Comparison of ENCODE assay signal across 11 cellular contexts in genomic region chr5:135242021-135242480, GRCh38.
DNase-seq lines count a peak whose midpoint lies in the region; ATAC-seq and TF ChIP-seq lines count a peak whose summit lies in the region.
"Had no signal": no experiment of that assay in that cellular context is flagged by ENCODE, and none has a peak within 500 bp of the region (broad histone marks: within the 10 kb centered on the region; RNA-seq: fewer than 3 reads in every experiment).

No MANE protein-coding gene starts in this region.

- no peaks in the 10 kb centered on the region for H3K9me3 Mint-ChIP-seq in nephron
- H3K9me3 Mint-ChIP-seq in effector memory CD8-positive, alpha-beta T cell: no peaks in the 10 kb centered on the region
- no peaks in the 10 kb centered on the region for H3K9me3 Mint-ChIP-seq in activated T-helper 17 cell treated with anti-CD3 and anti-CD28 coated beads, Interleukin-2, amount 50 U/mL, for 72 hours
- H3K9me3 Mint-ChIP-seq: activated CD8-positive, alpha-beta T cell treated with anti-CD3 and anti-CD28 coated beads for 36 hours; CD8-positive, alpha-beta T cell; memory B cell had no signal

- peak overlapping the region in 1 of 3 experiments; percentile 48 for H3K4me3 Mint-ChIP-seq in nephron
- H3K4me3 Mint-ChIP-seq in effector memory CD8-positive, alpha-beta T cell: no peak overlapping the region
- no peak overlapping the region for H3K4me3 Mint-ChIP-seq in activated T-helper 17 cell treated with anti-CD3 and anti-CD28 coated beads, Interleukin-2, amount 50 U/mL, for 72 hours
- H3K4me3 Mint-ChIP-seq: activated CD8-positive, alpha-beta T cell treated with anti-CD3 and anti-CD28 coated beads for 36 hours; CD8-positive, alpha-beta T cell; memory B cell had no signal

- no peak for ATAC-seq in GM18861 (IDR thresholded peaks at IDR 0.05; ENCODE audit: unreplicated experiment)
- ATAC-seq in effector memory CD8-positive, alpha-beta T cell (replicated peaks): no peak
- ATAC-seq in activated T-helper 17 cell treated with anti-CD3 and anti-CD28 coated beads, Interleukin-2, amount 50 U/mL, for 72 hours (replicated peaks): no peak
- ATAC-seq: activated CD8-positive, alpha-beta T cell treated with anti-CD3 and anti-CD28 coated beads for 36 hours; CD8-positive, alpha-beta T cell had no signal

- peaks cover 18% of the 10 kb centered on the region for H3K27me3 Mint-ChIP-seq in nephron (ENCODE audit: low read depth)
- peaks cover 19 to 53% of the 10 kb centered on the region in 2 donors for H3K27me3 Mint-ChIP-seq in effector memory CD8-positive, alpha-beta T cell
- no peaks in the 10 kb centered on the region for H3K27me3 Mint-ChIP-seq in activated T-helper 17 cell treated with anti-CD3 and anti-CD28 coated beads, Interleukin-2, amount 50 U/mL, for 72 hours
- H3K27me3 Mint-ChIP-seq: activated CD8-positive, alpha-beta T cell treated with anti-CD3 and anti-CD28 coated beads for 36 hours; memory B cell had no signal

- peak overlapping the region; percentile 4 for H3K27ac ChIP-seq in epithelial cell of prostate

- no peak for TF ChIP-seq CTCF in nephron (IDR thresholded peaks at IDR 0.05; ENCODE audit: unreplicated experiment in 3 of 3)

- DNase-seq in AG08395 (ENCODE audit: low spot score): peak; percentile 69
- peak; percentile 80 for DNase-seq in NCI-H2029 (lab: John Stamatoyannopoulos, UW)
- DNase-seq in epithelial cell of prostate (ENCODE audit: low read depth, low spot score): no peak
- no peak for DNase-seq in stimulated activated CD4-positive, alpha-beta T cell treated with anti-CD3 and anti-CD28 coated beads, Interleukin-4, amount 100 ng/mL, for 24 hours
- DNase-seq in effector memory CD8-positive, alpha-beta T cell: no peak
- DNase-seq: activated CD8-positive, alpha-beta T cell treated with anti-CD3 and anti-CD28 coated beads for 36 hours had no signal

- H3K4me1 Mint-ChIP-seq in nephron: peaks cover 92% of the 10 kb centered on the region
- no peaks in the 10 kb centered on the region for H3K4me1 Mint-ChIP-seq in effector memory CD8-positive, alpha-beta T cell (ENCODE audit: low read depth in 2 of 2)
- H3K4me1 Mint-ChIP-seq in activated T-helper 17 cell treated with anti-CD3 and anti-CD28 coated beads, Interleukin-2, amount 50 U/mL, for 72 hours: no peaks in the 10 kb centered on the region
- H3K4me1 Mint-ChIP-seq: memory B cell had no signal

- no peaks in the 10 kb centered on the region for H3K36me3 Mint-ChIP-seq in nephron (ENCODE audit: low read depth)
- H3K36me3 Mint-ChIP-seq in effector memory CD8-positive, alpha-beta T cell (ENCODE audit: insufficient read depth): no peaks in the 10 kb centered on the region
- H3K36me3 Mint-ChIP-seq in activated T-helper 17 cell treated with anti-CD3 and anti-CD28 coated beads, Interleukin-2, amount 50 U/mL, for 72 hours (ENCODE audit: low read depth): no peaks in the 10 kb centered on the region
- H3K36me3 Mint-ChIP-seq: CD8-positive, alpha-beta T cell; memory B cell had no signal

- H3K27ac Mint-ChIP-seq in nephron: peak overlapping the region; percentile 40 to 69 (median 60)
- no peak overlapping the region for H3K27ac Mint-ChIP-seq in effector memory CD8-positive, alpha-beta T cell
- H3K27ac Mint-ChIP-seq in activated T-helper 17 cell treated with anti-CD3 and anti-CD28 coated beads, Interleukin-2, amount 50 U/mL, for 72 hours: no peak overlapping the region
- H3K27ac Mint-ChIP-seq: activated CD8-positive, alpha-beta T cell treated with anti-CD3 and anti-CD28 coated beads for 36 hours; CD8-positive, alpha-beta T cell; memory B cell had no signal

Comparison
In these comparisons a context has a peak if more than half of its experiments do, and no peak if none do; other contexts are left out.
1. DNase-seq: peak in AG08395 (single experiment) and NCI-H2029 (single experiment); none in epithelial cell of prostate (single experiment), stimulated activated CD4-positive, alpha-beta T cell treated with anti-CD3 and anti-CD28 coated beads, Interleukin-4, amount 100 ng/mL, for 24 hours (single experiment) and effector memory CD8-positive, alpha-beta T cell (0 of 3).
2. H3K27ac Mint-ChIP-seq: peak in nephron (3 of 3); none in effector memory CD8-positive, alpha-beta T cell (0 of 2) and activated T-helper 17 cell treated with anti-CD3 and anti-CD28 coated beads, Interleukin-2, amount 50 U/mL, for 72 hours (single experiment).